2 cellular contexts compared by ENCODE assay signal in the genomic region with DNA sequence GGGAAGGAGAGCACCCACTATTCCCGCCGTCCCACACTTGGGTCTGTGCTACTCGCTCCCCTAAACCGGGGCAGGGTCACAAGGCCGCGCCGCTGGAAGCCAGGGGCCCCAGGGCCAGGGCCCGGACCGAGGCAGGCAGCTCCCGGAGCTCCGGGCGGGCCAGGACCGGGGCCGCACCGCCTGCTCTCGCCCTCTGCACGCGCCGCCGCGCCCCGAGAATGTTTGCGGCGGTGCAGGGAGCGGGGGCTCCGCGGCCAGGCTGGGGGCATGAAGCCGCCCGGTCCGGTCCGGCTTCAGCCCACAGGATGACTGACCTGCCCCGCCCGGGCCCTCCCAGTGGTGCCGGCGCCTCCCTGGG.
TF ChIP-seq lines count a peak whose summit lies in the region.

No MANE protein-coding gene starts in this region.

TF ChIP-seq in GM23338, 12 proteins besides CTCF, POLR2A, EP300 and RAD21 (continued from another document):
- TF ChIP-seq, protein P1, sequence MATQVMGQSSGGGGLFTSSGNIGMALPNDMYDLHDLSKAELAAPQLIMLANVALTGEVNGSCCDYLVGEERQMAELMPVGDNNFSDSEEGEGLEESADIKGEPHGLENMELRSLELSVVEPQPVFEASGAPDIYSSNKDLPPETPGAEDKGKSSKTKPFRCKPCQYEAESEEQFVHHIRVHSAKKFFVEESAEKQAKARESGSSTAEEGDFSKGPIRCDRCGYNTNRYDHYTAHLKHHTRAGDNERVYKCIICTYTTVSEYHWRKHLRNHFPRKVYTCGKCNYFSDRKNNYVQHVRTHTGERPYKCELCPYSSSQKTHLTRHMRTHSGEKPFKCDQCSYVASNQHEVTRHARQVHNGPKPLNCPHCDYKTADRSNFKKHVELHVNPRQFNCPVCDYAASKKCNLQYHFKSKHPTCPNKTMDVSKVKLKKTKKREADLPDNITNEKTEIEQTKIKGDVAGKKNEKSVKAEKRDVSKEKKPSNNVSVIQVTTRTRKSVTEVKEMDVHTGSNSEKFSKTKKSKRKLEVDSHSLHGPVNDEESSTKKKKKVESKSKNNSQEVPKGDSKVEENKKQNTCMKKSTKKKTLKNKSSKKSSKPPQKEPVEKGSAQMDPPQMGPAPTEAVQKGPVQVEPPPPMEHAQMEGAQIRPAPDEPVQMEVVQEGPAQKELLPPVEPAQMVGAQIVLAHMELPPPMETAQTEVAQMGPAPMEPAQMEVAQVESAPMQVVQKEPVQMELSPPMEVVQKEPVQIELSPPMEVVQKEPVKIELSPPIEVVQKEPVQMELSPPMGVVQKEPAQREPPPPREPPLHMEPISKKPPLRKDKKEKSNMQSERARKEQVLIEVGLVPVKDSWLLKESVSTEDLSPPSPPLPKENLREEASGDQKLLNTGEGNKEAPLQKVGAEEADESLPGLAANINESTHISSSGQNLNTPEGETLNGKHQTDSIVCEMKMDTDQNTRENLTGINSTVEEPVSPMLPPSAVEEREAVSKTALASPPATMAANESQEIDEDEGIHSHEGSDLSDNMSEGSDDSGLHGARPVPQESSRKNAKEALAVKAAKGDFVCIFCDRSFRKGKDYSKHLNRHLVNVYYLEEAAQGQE (IDR thresholded peaks at IDR 0.05; ENCODE audit: unreplicated experiment), result no peak
- TF ChIP-seq POLR2AphosphoS5 (IDR thresholded peaks at IDR 0.05; ENCODE audit: low read depth) (no peak), ZNF114 (CRISPR knock-in tag; IDR thresholded peaks at IDR 0.05) (no peak), JUNB (IDR thresholded peaks at IDR 0.05; ENCODE audit: unreplicated experiment) (no peak)
- TF ChIP-seq, protein P2, sequence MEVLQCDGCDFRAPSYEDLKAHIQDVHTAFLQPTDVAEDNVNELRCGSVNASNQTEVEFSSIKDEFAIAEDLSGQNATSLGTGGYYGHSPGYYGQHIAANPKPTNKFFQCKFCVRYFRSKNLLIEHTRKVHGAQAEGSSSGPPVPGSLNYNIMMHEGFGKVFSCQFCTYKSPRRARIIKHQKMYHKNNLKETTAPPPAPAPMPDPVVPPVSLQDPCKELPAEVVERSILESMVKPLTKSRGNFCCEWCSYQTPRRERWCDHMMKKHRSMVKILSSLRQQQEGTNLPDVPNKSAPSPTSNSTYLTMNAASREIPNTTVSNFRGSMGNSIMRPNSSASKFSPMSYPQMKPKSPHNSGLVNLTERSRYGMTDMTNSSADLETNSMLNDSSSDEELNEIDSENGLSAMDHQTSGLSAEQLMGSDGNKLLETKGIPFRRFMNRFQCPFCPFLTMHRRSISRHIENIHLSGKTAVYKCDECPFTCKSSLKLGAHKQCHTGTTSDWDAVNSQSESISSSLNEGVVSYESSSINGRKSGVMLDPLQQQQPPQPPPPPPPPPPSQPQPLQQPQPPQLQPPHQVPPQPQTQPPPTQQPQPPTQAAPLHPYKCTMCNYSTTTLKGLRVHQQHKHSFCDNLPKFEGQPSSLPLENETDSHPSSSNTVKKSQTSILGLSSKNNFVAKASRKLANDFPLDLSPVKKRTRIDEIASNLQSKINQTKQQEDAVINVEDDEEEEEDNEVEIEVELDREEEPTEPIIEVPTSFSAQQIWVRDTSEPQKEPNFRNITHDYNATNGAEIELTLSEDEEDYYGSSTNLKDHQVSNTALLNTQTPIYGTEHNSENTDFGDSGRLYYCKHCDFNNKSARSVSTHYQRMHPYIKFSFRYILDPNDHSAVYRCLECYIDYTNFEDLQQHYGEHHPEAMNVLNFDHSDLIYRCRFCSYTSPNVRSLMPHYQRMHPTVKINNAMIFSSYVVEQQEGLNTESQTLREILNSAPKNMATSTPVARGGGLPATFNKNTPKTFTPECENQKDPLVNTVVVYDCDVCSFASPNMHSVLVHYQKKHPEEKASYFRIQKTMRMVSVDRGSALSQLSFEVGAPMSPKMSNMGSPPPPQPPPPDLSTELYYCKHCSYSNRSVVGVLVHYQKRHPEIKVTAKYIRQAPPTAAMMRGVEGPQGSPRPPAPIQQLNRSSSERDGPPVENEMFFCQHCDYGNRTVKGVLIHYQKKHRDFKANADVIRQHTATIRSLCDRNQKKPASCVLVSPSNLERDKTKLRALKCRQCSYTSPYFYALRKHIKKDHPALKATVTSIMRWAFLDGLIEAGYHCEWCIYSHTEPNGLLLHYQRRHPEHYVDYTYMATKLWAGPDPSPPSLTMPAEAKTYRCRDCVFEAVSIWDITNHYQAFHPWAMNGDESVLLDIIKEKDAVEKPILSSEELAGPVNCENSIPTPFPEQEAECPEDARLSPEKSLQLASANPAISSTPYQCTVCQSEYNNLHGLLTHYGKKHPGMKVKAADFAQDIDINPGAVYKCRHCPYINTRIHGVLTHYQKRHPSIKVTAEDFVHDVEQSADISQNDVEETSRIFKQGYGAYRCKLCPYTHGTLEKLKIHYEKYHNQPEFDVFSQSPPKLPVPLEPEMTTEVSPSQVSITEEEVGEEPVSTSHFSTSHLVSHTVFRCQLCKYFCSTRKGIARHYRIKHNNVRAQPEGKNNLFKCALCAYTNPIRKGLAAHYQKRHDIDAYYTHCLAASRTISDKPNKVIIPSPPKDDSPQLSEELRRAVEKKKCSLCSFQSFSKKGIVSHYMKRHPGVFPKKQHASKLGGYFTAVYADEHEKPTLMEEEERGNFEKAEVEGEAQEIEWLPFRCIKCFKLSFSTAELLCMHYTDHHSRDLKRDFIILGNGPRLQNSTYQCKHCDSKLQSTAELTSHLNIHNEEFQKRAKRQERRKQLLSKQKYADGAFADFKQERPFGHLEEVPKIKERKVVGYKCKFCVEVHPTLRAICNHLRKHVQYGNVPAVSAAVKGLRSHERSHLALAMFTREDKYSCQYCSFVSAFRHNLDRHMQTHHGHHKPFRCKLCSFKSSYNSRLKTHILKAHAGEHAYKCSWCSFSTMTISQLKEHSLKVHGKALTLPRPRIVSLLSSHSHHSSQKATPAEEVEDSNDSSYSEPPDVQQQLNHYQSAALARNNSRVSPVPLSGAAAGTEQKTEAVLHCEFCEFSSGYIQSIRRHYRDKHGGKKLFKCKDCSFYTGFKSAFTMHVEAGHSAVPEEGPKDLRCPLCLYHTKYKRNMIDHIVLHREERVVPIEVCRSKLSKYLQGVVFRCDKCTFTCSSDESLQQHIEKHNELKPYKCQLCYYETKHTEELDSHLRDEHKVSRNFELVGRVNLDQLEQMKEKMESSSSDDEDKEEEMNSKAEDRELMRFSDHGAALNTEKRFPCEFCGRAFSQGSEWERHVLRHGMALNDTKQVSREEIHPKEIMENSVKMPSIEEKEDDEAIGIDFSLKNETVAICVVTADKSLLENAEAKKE (CRISPR knock-in tag; IDR thresholded peaks at IDR 0.05), result no peak

TF ChIP-seq in SK-N-SH, 30 proteins besides CTCF, POLR2A, EP300 and RAD21:
- TF ChIP-seq, protein P1 (IDR thresholded peaks at IDR 0.05; ENCODE audit: low read depth, low read length), result no peak
- TF ChIP-seq GATA2 (CRISPR knock-in tag; IDR thresholded peaks at IDR 0.05) (no peak), RXRA (IDR thresholded peaks at IDR 0.05; ENCODE audit: borderline replicate concordance, low read depth) (no peak), FOSL2 (IDR thresholded peaks at IDR 0.05; ENCODE audit: borderline replicate concordance, low read depth) (no peak), JUND (IDR thresholded peaks at IDR 0.05) (no peak), SIN3A (IDR thresholded peaks at IDR 0.05; ENCODE audit: borderline replicate concordance, low read depth, low read length) (no peak), YY1 (IDR thresholded peaks at IDR 0.05; ENCODE audit: low read depth) (no peak), CHD2 (IDR thresholded peaks at IDR 0.05; ENCODE audit: low read length, partially characterized antibody) (no peak), FOXM1 (IDR thresholded peaks at IDR 0.05; ENCODE audit: low read depth) (no peak), MXI1 (IDR thresholded peaks at IDR 0.05; ENCODE audit: low read depth, low read length) (no peak), RFX5 (IDR thresholded peaks at IDR 0.05; ENCODE audit: low read length) (no peak), TEAD4 (IDR thresholded peaks at IDR 0.05; ENCODE audit: borderline replicate concordance, insufficient read depth) (no peak)
- TF ChIP-seq, protein P3, sequence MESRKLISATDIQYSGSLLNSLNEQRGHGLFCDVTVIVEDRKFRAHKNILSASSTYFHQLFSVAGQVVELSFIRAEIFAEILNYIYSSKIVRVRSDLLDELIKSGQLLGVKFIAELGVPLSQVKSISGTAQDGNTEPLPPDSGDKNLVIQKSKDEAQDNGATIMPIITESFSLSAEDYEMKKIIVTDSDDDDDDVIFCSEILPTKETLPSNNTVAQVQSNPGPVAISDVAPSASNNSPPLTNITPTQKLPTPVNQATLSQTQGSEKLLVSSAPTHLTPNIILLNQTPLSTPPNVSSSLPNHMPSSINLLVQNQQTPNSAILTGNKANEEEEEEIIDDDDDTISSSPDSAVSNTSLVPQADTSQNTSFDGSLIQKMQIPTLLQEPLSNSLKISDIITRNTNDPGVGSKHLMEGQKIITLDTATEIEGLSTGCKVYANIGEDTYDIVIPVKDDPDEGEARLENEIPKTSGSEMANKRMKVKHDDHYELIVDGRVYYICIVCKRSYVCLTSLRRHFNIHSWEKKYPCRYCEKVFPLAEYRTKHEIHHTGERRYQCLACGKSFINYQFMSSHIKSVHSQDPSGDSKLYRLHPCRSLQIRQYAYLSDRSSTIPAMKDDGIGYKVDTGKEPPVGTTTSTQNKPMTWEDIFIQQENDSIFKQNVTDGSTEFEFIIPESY (IDR thresholded peaks at IDR 0.05; ENCODE audit: borderline replicate concordance, low read depth), result no peak
- TF ChIP-seq, protein P4, sequence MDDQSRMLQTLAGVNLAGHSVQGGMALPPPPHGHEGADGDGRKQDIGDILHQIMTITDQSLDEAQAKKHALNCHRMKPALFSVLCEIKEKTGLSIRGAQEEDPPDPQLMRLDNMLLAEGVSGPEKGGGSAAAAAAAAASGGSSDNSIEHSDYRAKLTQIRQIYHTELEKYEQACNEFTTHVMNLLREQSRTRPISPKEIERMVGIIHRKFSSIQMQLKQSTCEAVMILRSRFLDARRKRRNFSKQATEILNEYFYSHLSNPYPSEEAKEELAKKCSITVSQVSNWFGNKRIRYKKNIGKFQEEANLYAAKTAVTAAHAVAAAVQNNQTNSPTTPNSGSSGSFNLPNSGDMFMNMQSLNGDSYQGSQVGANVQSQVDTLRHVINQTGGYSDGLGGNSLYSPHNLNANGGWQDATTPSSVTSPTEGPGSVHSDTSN (IDR thresholded peaks at IDR 0.05), result no peak
- TF ChIP-seq, protein P5, sequence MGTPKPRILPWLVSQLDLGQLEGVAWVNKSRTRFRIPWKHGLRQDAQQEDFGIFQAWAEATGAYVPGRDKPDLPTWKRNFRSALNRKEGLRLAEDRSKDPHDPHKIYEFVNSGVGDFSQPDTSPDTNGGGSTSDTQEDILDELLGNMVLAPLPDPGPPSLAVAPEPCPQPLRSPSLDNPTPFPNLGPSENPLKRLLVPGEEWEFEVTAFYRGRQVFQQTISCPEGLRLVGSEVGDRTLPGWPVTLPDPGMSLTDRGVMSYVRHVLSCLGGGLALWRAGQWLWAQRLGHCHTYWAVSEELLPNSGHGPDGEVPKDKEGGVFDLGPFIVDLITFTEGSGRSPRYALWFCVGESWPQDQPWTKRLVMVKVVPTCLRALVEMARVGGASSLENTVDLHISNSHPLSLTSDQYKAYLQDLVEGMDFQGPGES (IDR thresholded peaks at IDR 0.05; ENCODE audit: low read depth, low read length), result no peak
